Comparison of ENCODE assay signal across 8 cellular contexts in genomic region chr11:102451041-102451692, GRCh38. TPM values are rescaled to one million over a fixed set of nuclear protein-coding genes. Genes with fewer than 3 reads are reported as not detected.
DNase-seq lines count a peak whose midpoint lies in the region; TF ChIP-seq lines count a peak whose summit lies in the region.

No MANE protein-coding gene starts in this region.

- no peak for DNase-seq in activated T-cell treated with anti-CD3 and anti-CD28 coated beads, Interleukin-2, amount 50 U/mL, for 24 hours
- DNase-seq in activated T-cell treated with anti-CD3 and anti-CD28 coated beads for 4 hours (no peak), astrocyte of the cerebellum (ENCODE audit: low read depth) (no peak), lower leg skin (ENCODE audit: low spot score in 2 of 2) (no peak), thyroid gland (no peak), NCI-H524 (lab: John Stamatoyannopoulos, UW) (no peak), GM20000 (ENCODE audit: low spot score) (no peak), COLO829 (ENCODE audit: low spot score) (no peak)

- peak overlapping the region; percentile 95 for H3K27ac Mint-ChIP-seq in activated T-cell treated with anti-CD3 and anti-CD28 coated beads, Interleukin-2, amount 50 U/mL, for 24 hours

- in situ Hi-C loops in astrocyte of the cerebellum (cut with HindIII; ENCODE audit: low sequenced_read_pairs), result no loop called here

- peak overlapping the region; percentile 92 for H3K4me3 Mint-ChIP-seq in activated T-cell treated with anti-CD3 and anti-CD28 coated beads, Interleukin-2, amount 50 U/mL, for 24 hours

- H3K27ac ChIP-seq in thyroid gland, result peak overlapping the region; percentile 87 to 97 (median 95)

- no peaks in the 10 kb centered on the region for H3K27me3 Mint-ChIP-seq in activated T-cell treated with anti-CD3 and anti-CD28 coated beads, Interleukin-2, amount 50 U/mL, for 24 hours

- H3K4me1 ChIP-seq in thyroid gland, result peaks cover 54 to 65% of the 10 kb centered on the region in 2 donors

- H3K9me3 Mint-ChIP-seq in activated T-cell treated with anti-CD3 and anti-CD28 coated beads, Interleukin-2, amount 50 U/mL, for 24 hours, result no peaks in the 10 kb centered on the region

- H3K36me3 Mint-ChIP-seq in activated T-cell treated with anti-CD3 and anti-CD28 coated beads, Interleukin-2, amount 50 U/mL, for 24 hours (ENCODE audit: low read depth), result peaks cover 57% of the 10 kb centered on the region

- no peak for TF ChIP-seq POLR2A in lower leg skin (IDR thresholded peaks at IDR 0.05)
- TF ChIP-seq POLR2A in thyroid gland (IDR thresholded peaks at IDR 0.05), result no peak

- H3K4me1 Mint-ChIP-seq in activated T-cell treated with anti-CD3 and anti-CD28 coated beads, Interleukin-2, amount 50 U/mL, for 24 hours (ENCODE audit: low read depth), result peaks cover 78% of the 10 kb centered on the region

- intact Hi-C loops in lower leg skin (cut with DNase I; ENCODE audit: low total_unique reads) (no loop called here), thyroid gland (cut with DNase I) (no loop called here)

- TF ChIP-seq CTCF in astrocyte of the cerebellum (IDR thresholded peaks at IDR 0.05; ENCODE audit: low read depth, low read length, missing control alignments) (no peak), lower leg skin (IDR thresholded peaks at IDR 0.05) (no peak), thyroid gland (IDR thresholded peaks at IDR 0.05) (no peak), GM20000 (IDR thresholded peaks at IDR 0.05; ENCODE audit: extremely low read depth, missing control alignments) (no peak)

- WGBS in lower leg skin, 2 donors, result 16 to 21% methylated on average over 6 of the region's 6 CpGs
- WGBS in thyroid gland, 2 donors, result 34 to 45% methylated on average over 6 of the region's 6 CpGs

- H3K27me3 ChIP-seq in thyroid gland, result no peaks in the 10 kb centered on the region

- H3K9me3 ChIP-seq in thyroid gland, result no peaks in the 10 kb centered on the region

- H3K4me3 ChIP-seq in astrocyte of the cerebellum (ENCODE audit: low read depth, low read length), result peak overlapping the region; percentile 62
- peak overlapping the region; percentile 99 for H3K4me3 ChIP-seq in lower leg skin (ENCODE audit: low read depth, poor library complexity, severe bottlenecking)
- H3K4me3 ChIP-seq in thyroid gland (replicated peaks in 1 of 3), result peak overlapping the region; percentile 37 to 85 (median 72)

- no peaks in the 10 kb centered on the region for H3K36me3 ChIP-seq in thyroid gland

RNA-seq across cellular contexts. Expression of gene TMEM123, which starts 1.4 kb away (rescaled TPM):
- total RNA-seq in lower leg skin (100 to 1,000 TPM; 158 to 250 (median 206) TPM), thyroid gland (100 to 1,000 TPM; 282 to 506 (median 336) TPM)
